ENCODE assay signal across 8 cellular contexts in the genomic region with DNA sequence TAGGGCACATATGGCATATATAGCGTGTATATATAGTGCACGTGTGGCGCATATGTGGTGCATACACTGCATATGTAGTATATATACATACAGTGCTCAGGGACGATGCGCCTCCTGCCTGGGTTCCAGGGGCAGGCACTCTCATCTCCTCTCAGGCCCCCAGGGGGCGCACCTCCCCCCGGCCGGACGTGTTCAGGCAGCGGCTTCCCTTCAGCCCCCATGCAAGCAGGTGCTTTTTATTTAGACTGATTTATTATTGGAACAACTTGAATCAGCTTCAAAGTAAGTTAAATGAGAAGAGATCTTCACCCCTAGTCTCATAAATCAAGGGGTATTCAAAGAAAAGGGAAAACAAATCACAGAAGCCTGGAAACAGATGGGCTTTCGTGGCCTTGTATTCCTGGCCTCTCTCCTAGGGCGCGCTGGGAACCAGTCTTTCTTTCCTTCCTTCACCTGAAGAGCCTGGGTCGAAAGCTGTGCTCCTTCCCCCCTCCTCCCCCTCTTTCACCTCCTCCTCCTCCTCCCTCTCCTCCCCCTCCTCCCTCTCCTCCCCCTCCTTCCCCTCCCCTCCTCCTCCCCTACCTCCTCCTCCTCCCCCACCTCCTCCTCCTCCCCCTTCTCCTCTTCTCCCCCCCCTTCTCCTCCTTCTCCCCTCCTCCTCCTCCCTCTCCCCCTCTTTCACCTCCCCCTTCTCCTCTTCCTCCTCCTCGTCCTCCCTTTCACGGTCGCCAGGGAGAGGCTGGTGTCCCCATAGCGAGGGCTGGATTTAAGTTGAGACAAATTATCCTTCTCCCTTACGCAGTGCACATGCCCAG.
DNase-seq lines count a peak whose midpoint lies in the region; ATAC-seq and TF ChIP-seq lines count a peak whose summit lies in the region.

No MANE protein-coding gene starts in this region.

- DNase-seq in COLO829 (ENCODE audit: low spot score) (peak; percentile 18), Peyer's patch (peak; percentile 59 to 75 (median 62)), glomerular visceral epithelial cell (ENCODE audit: extremely low spot score) (peak; percentile 26)
- peak; percentile 62 for DNase-seq in Jurkat, Clone E6-1 (ENCODE audit: low read depth, low spot score)
- peak; percentile 83 to 84 for DNase-seq in activated T-cell treated with anti-CD3 and anti-CD28 coated beads, Interleukin-2, amount 50 U/mL, for 48 hours
- DNase-seq in stimulated activated CD4-positive, alpha-beta T cell treated with anti-CD3 and anti-CD28 coated beads, Interleukin-15, amount 100 ng/mL, for 1 hour (ENCODE audit: low read depth in 1 of 2, low spot score in 1 of 2): peak; percentile 47 to 63

- no peaks in the 10 kb centered on the region for H3K27me3 ChIP-seq in Peyer's patch

- no peak for ATAC-seq in GM19467 (IDR thresholded peaks at IDR 0.05; ENCODE audit: unreplicated experiment)
- no peak for ATAC-seq in GM18907 (IDR thresholded peaks at IDR 0.05; ENCODE audit: unreplicated experiment)

- no peaks in the 10 kb centered on the region for H3K36me3 ChIP-seq in Peyer's patch

- H3K4me1 ChIP-seq in Peyer's patch: peaks cover 0 to 13% (median 0%) of the 10 kb centered on the region in 4 donors

- no peak overlapping the region for H3K27ac ChIP-seq in Peyer's patch

- no peak overlapping the region for H3K4me3 ChIP-seq in Jurkat, Clone E6-1 (ENCODE audit: low read length)
- H3K4me3 ChIP-seq in Peyer's patch: no peak overlapping the region

- peak; percentile 38 to 62 (median 52) for TF ChIP-seq CTCF in Peyer's patch (IDR thresholded peaks at IDR 0.05)

- TF ChIP-seq POLR2A in Peyer's patch (IDR thresholded peaks at IDR 0.05): no peak

- H3K9me3 ChIP-seq in Peyer's patch: no peaks in the 10 kb centered on the region

Comparison
In these comparisons a context has a peak if more than half of its experiments do, and no peak if none do; other contexts are left out.
1. DNase-seq: peak in every context shown above with its lines; median percentile 84 in activated T-cell treated with anti-CD3 and anti-CD28 coated beads, Interleukin-2, amount 50 U/mL, for 48 hours; 62 in Jurkat, Clone E6-1; 62 in Peyer's patch; 55 in stimulated activated CD4-positive, alpha-beta T cell treated with anti-CD3 and anti-CD28 coated beads, Interleukin-15, amount 100 ng/mL, for 1 hour; 26 in glomerular visceral epithelial cell; 18 in COLO829.